Comparison of ENCODE assay signal across 24 cellular contexts in the genomic region with DNA sequence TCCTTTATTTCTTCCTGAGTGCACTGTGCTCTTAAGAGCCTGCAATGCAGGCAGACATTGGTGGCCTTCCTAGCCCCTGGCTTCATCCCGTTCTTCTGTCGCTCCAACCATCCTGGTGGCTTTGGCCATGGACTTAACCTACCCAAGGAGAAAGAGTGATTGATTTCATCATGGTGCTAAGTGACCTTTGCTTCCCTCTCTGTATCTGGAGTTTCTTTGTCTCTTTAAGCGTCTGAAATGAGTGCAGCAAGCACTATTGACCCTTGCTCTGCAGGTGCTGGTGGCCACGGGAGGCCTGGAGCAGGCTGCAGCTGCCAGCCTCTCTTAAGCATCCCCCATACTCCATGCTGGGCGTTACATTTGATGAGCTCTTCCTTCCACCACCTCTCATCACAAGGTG.
DNase-seq lines count a peak whose midpoint lies in the region; ATAC-seq and TF ChIP-seq lines count a peak whose summit lies in the region.
"Had no signal": no experiment of that assay in that cellular context is flagged by ENCODE, and none has a peak within 500 bp of the region (broad histone marks: within the 10 kb centered on the region; RNA-seq: fewer than 3 reads in every experiment).

No MANE protein-coding gene starts in this region.

- peaks cover 6% of the 10 kb centered on the region; the same call in 1 of the 3 replicates for H3K9me3 Mint-ChIP-seq in GM23338
- no peaks in the 10 kb centered on the region for H3K9me3 Mint-ChIP-seq in neural crest cell
- H3K9me3 Mint-ChIP-seq: activated CD4-positive, alpha-beta T cell treated with anti-CD3 and anti-CD28 coated beads, Interleukin-2, amount 10 ng/mL, durations not matched to agents 24 days and 14 days; activated naive CD4-positive, alpha-beta T cell treated with anti-CD3 and anti-CD28 coated beads, Interleukin-2, amount 50 U/mL, for 24 hours; CD8-positive, alpha-beta memory T cell; naive thymus-derived CD8-positive, alpha-beta T cell had no signal

- no peaks in the 10 kb centered on the region for H3K9me2 ChIP-seq in GM23338 (ENCODE audit: insufficient read depth)

- peaks cover 76% of the 10 kb centered on the region for H3K79me2 ChIP-seq in GM23338 (replicated peaks; ENCODE audit: insufficient read depth)

- no peak for TF ChIP-seq POLR2A in body of pancreas (IDR thresholded peaks at IDR 0.05)

- H3K4me2 ChIP-seq in BLaER1, result peak overlapping the region; percentile 98
- H3K4me2 ChIP-seq in GM23338, result peak overlapping the region; percentile 99

- H3K4me1 ChIP-seq in BLaER1, result peaks cover 63% of the 10 kb centered on the region
- H3K4me1 ChIP-seq in GM23338 (ENCODE audit: insufficient read depth), result peaks cover 38% of the 10 kb centered on the region
- peaks cover 59% of the 10 kb centered on the region for H3K4me1 ChIP-seq in body of pancreas
- H3K4me1 ChIP-seq: SJCRH30 had no signal

- H3K4me1 Mint-ChIP-seq in GM23338, result peaks cover 50% of the 10 kb centered on the region
- H3K4me1 Mint-ChIP-seq in neural crest cell, result peaks cover 19% of the 10 kb centered on the region

- H3K36me3 Mint-ChIP-seq in GM23338 (ENCODE audit: low read depth) (peaks cover 23% of the 10 kb centered on the region), neural crest cell (ENCODE audit: low read depth) (peaks cover 3% of the 10 kb centered on the region)

- ATAC-seq in GM23338 (no peak), body of pancreas (no peak)
- ATAC-seq: heart right ventricle; lower lobe of right lung; naive thymus-derived CD8-positive, alpha-beta T cell had no signal

- H3K27ac Mint-ChIP-seq in GM23338 (peak overlapping the region; percentile 44; the same call in 1 of the 2 replicates), neural crest cell (ENCODE audit: unreplicated experiment) (no peak overlapping the region)
- H3K27ac Mint-ChIP-seq: activated CD4-positive, alpha-beta T cell treated with anti-CD3 and anti-CD28 coated beads, Interleukin-2, amount 10 ng/mL, durations not matched to agents 24 days and 14 days; activated naive CD4-positive, alpha-beta T cell treated with anti-CD3 and anti-CD28 coated beads, Interleukin-2, amount 50 U/mL, for 24 hours had no signal

- peaks cover 13% of the 10 kb centered on the region for H3K27me3 Mint-ChIP-seq in GM23338 (ENCODE audit: insufficient read depth, low read depth, poor library complexity)
- peaks cover 71% of the 10 kb centered on the region for H3K27me3 Mint-ChIP-seq in neural crest cell (ENCODE audit: low read depth)

- H4K20me1 ChIP-seq in BLaER1, result peaks cover 72% of the 10 kb centered on the region
- peaks cover 7% of the 10 kb centered on the region; the same call in 1 of the 2 replicates for H4K20me1 ChIP-seq in GM23338 (replicated peaks; ENCODE audit: insufficient read depth)

- H3K9me3 ChIP-seq in BLaER1 (no peaks in the 10 kb centered on the region), body of pancreas (no peaks in the 10 kb centered on the region)
- H3K9me3 ChIP-seq: HAP-1, heart right ventricle, lower lobe of right lung, ovary, SJCRH30 had no signal

- DNase-seq in GM23338 (ENCODE audit: low spot score) (no peak), body of pancreas (peak in 1 of 4 donors; percentile 46), neural crest cell (ENCODE audit: low read depth, low spot score) (no peak), NCI-H345 (lab: John Stamatoyannopoulos, UW) (no peak), NCI-H2171 treated with DMSO at 0.1 percent for 48 hours (lab: John Stamatoyannopoulos, UW) (no peak), OCI-M2 (lab: John Stamatoyannopoulos, UW; ENCODE audit: unreplicated experiment) (no peak)
- DNase-seq: activated CD4-positive, alpha-beta T cell treated with anti-CD3 and anti-CD28 coated beads, Interleukin-2, amount 10 ng/mL, durations not matched to agents 24 days and 14 days; amniotic stem cell; brain microvascular endothelial cell; CD8-positive, alpha-beta memory T cell; cerebellar nuclear complex; dermis blood vessel endothelial cell; foreskin melanocyte; heart right ventricle; lower lobe of right lung; naive thymus-derived CD8-positive, alpha-beta T cell; NCI-H1930; ovary; SJCRH30; stimulated activated naive CD4-positive, alpha-beta T cell treated with Interleukin-2 at 50 U/mL for 16 hours had no signal

- H3K4me3 ChIP-seq in BLaER1 (0 out of 2 replicates have a peak overlapping the region, but pooled peaks have one; percentile 95), GM23338 (peak overlapping the region; percentile 97; the same call in 1 of the 2 replicates), body of pancreas (no peak overlapping the region)
- H3K4me3 ChIP-seq: HAP-1, heart right ventricle, lower lobe of right lung, ovary, SJCRH30, skin epidermis had no signal

- H2AFZ ChIP-seq in GM23338, result no peak overlapping the region

- no peak for TF ChIP-seq CTCF in GM23338 (conservative IDR thresholded peaks at IDR 0.05; ENCODE audit: low read depth in 2 of 2)
- no peak for TF ChIP-seq CTCF in body of pancreas (IDR thresholded peaks at IDR 0.05)
- no peak for TF ChIP-seq CTCF in neural crest cell (conservative IDR thresholded peaks at IDR 0.05)

- WGBS in body of pancreas, 2 donors, result 23 to 38% methylated on average over 5 of the region's 5 CpGs

- H3K27ac ChIP-seq in BLaER1, result peak overlapping the region; percentile 100
- H3K27ac ChIP-seq in GM23338 (ENCODE audit: low read depth), result no peak overlapping the region
- H3K27ac ChIP-seq in body of pancreas, result peak overlapping the region; percentile 2 to 90 (median 90)
- H3K27ac ChIP-seq: brain microvascular endothelial cell, heart right ventricle, lower lobe of right lung, ovary, SJCRH30, skin epidermis had no signal

- H3K4me3 Mint-ChIP-seq in GM23338 (peak overlapping the region; percentile 44), neural crest cell (peak overlapping the region; percentile 28)
- H3K4me3 Mint-ChIP-seq: activated CD4-positive, alpha-beta T cell treated with anti-CD3 and anti-CD28 coated beads, Interleukin-2, amount 10 ng/mL, durations not matched to agents 24 days and 14 days; activated naive CD4-positive, alpha-beta T cell treated with anti-CD3 and anti-CD28 coated beads, Interleukin-2, amount 50 U/mL, for 24 hours had no signal

- H3K27me3 ChIP-seq in BLaER1, result no peaks in the 10 kb centered on the region
- no peaks in the 10 kb centered on the region for H3K27me3 ChIP-seq in GM23338 (ENCODE audit: insufficient read depth)
- H3K27me3 ChIP-seq in body of pancreas, result no peaks in the 10 kb centered on the region
- H3K27me3 ChIP-seq: brain microvascular endothelial cell, ovary, SJCRH30 had no signal

- peaks cover 12% of the 10 kb centered on the region; the same call in 1 of the 2 replicates for H3F3A ChIP-seq in GM23338 (replicated peaks; ENCODE audit: low read depth)

- H3K9ac ChIP-seq in BLaER1, result peak overlapping the region; percentile 99; the same call in 1 of the 2 replicates

- intact Hi-C loops in body of pancreas (cut with DNase I), result no loop called here

- peaks cover 48% of the 10 kb centered on the region for H3K36me3 ChIP-seq in BLaER1
- no peaks in the 10 kb centered on the region; the same call in 1 of the 2 replicates for H3K36me3 ChIP-seq in GM23338 (ENCODE audit: insufficient read depth)
- no peaks in the 10 kb centered on the region for H3K36me3 ChIP-seq in body of pancreas (replicated peaks in 1 of 2; ENCODE audit: insufficient read depth in 1 of 2, low read depth in 2 of 2)
- H3K36me3 ChIP-seq: brain microvascular endothelial cell, HAP-1, heart right ventricle, lower lobe of right lung, ovary, SJCRH30 had no signal

Comparison
In these comparisons a context has a peak if more than half of its experiments do, and no peak if none do; other contexts are left out.
1. H3K4me3 ChIP-seq: peak in BLaER1 (single experiment) and GM23338 (single experiment); none in body of pancreas (0 of 2).